ENCODE assay signal across 9 cellular contexts in genomic region chr18:72867721-72868665, GRCh38. TPM values are rescaled to one million over a fixed set of nuclear protein-coding genes. Genes with fewer than 3 reads are reported as not detected.
DNase-seq lines count a peak whose midpoint lies in the region; ATAC-seq lines count a peak whose summit lies in the region.
"Had no signal": no experiment of that assay in that cellular context is flagged by ENCODE, and none has a peak within 500 bp of the region (broad histone marks: within the 10 kb centered on the region; RNA-seq: fewer than 3 reads in every experiment).

Gene NETO1 (minus strand): TSS chr18:72867987. CDS start chr18:72867291, 696 bp downstream.

- peaks cover 44% of the 10 kb centered on the region for H3K27me3 ChIP-seq in NT2/D1 (ENCODE audit: insufficient read depth, insufficient read length)
- no peaks in the 10 kb centered on the region for H3K27me3 ChIP-seq in right cardiac atrium (ENCODE audit: control insufficient read depth, insufficient read depth)

- intact Hi-C loops in right cardiac atrium (cut with DNase I) = no loop called here

- DNase-seq in NCI-H345 (lab: John Stamatoyannopoulos, UW) = peak; percentile 39
- DNase-seq in NCI-H345 treated with DMSO at 0.1 percent for 48 hours (lab: John Stamatoyannopoulos, UW; ENCODE audit: unreplicated experiment) = no peak
- no peak for DNase-seq in NT2/D1 (ENCODE audit: low read depth, low spot score)
- peak in 2 of 3 donors; percentile 33 to 52 for DNase-seq in right cardiac atrium
- DNase-seq in kidney tubule cell (ENCODE audit: low spot score) = no peak
- DNase-seq in ACHN = no peak

- in situ Hi-C loops in ACHN (cut with HindIII; ENCODE audit: low pct_ligation_motif_present, low pct_unique_long_range_greater_than_20kb, low sequenced_read_pairs) = no loop called here

- peaks cover 7% of the 10 kb centered on the region for H3K36me3 ChIP-seq in NT2/D1 (ENCODE audit: insufficient read depth, insufficient read length, low read length)

- H3K4me1 ChIP-seq in NT2/D1 (ENCODE audit: insufficient read depth, insufficient read length) = no peaks in the 10 kb centered on the region
- peaks cover 2% of the 10 kb centered on the region for H3K4me1 ChIP-seq in right cardiac atrium (ENCODE audit: control insufficient read depth, insufficient read depth, low read length)

- WGBS in right cardiac atrium = 1% methylated on average over 93 of the region's 94 CpGs

- H3K4me3 ChIP-seq in NT2/D1 (ENCODE audit: insufficient read length, low read depth) = peak within 1 kb of the TSS; percentile 62
- H3K4me3 ChIP-seq in right cardiac atrium (ENCODE audit: low read length) = peak within 1 kb of the TSS; percentile 65

- H3K9ac ChIP-seq in NT2/D1 (ENCODE audit: insufficient read length, low read depth) = peak within 1 kb of the TSS; percentile 72

- no peaks in the 10 kb centered on the region for H3K9me3 ChIP-seq in NT2/D1 (ENCODE audit: insufficient read depth, low read length)
- no peaks in the 10 kb centered on the region for H3K9me3 ChIP-seq in right cardiac atrium (ENCODE audit: control insufficient read depth, low read length)

- peak in 1 of 2 donors; percentile 19 for ATAC-seq in right cardiac atrium
- no peak for ATAC-seq in GM21737 (IDR thresholded peaks at IDR 0.05; ENCODE audit: unreplicated experiment)

- H3K27ac ChIP-seq in right cardiac atrium (ENCODE audit: low read length) (no peak within 1 kb of the TSS), temporal lobe (ENCODE audit: low read depth, low read length) (peak within 1 kb of the TSS; percentile 59)

RNA-seq across cellular contexts. Expression of gene NETO1, which starts in this region (rescaled TPM):
- total RNA-seq in right cardiac atrium = 1 to 10 TPM in 3 of 4 donors, under 1 TPM in 1; 0.68 to 1.9 (median 1.1) TPM
- polyA plus RNA-seq in right cardiac atrium = 0.57 TPM
- total RNA-seq in temporal lobe = 27.0 TPM
- total RNA-seq: NCI-H460 had no signal

Comparison
In these comparisons a context has a peak if more than half of its experiments do, and no peak if none do; other contexts are left out.
1. DNase-seq: peak in NCI-H345 (single experiment) and right cardiac atrium (2 of 3); none in NCI-H345 treated with DMSO at 0.1 percent for 48 hours (single experiment), NT2/D1 (single experiment), kidney tubule cell (single experiment) and ACHN (single experiment).